Comparison of ENCODE assay signal across 7 cellular contexts in the genomic region with DNA sequence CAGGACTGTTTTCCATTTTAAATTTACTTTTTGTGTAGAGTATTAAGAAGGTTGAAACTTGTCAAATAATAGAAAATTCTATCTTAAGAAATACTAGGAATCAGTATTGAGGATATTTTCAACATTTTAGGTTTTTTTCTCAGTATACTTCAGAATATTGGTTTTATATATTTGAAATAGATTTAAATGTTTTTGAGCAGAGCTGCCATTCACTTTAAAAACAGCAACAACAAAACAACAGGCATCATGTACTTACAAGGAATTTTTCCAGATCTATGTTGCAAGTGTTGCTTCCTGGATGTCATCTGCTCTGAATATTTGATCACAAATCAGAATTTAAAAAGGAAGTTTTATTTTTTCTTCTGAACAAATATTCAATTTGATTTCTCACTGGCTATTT.
"Had no signal": no experiment of that assay in that cellular context is flagged by ENCODE, and none has a peak within 500 bp of the region (broad histone marks: within the 10 kb centered on the region; RNA-seq: fewer than 3 reads in every experiment).

No MANE protein-coding gene starts in this region.

- H3K4me2 ChIP-seq: KMS-11 had no signal

- H3K4me3 ChIP-seq: K562 had no signal

- H3K27ac ChIP-seq: HL-60, KMS-11 had no signal

- DNase-seq: IMR-90, KBM-7, KG1 had no signal

- FAIRE-seq: HTR-8/SVneo, K562 had no signal

- ATAC-seq: K562 had no signal

- H3K9ac ChIP-seq: KMS-11 had no signal
